In genomic region chr22:22181515-22181959, GRCh38 we compare ENCODE assay signal across 25 cellular contexts.
A peak's percentile ranks its signal among the peaks of the same experiment; 100 is the strongest.
DNase-seq lines count a peak whose midpoint lies in the region; ATAC-seq, FAIRE-seq and TF ChIP-seq lines count a peak whose summit lies in the region.
"Had no signal": no experiment of that assay in that cellular context is flagged by ENCODE, and none has a peak within 500 bp of the region (broad histone marks: within the 10 kb centered on the region; RNA-seq: fewer than 3 reads in every experiment).

No MANE protein-coding gene starts in this region.

- H3K36me3 ChIP-seq in hepatocyte (replicated peaks; ENCODE audit: insufficient read depth, low read depth) (no peaks in the 10 kb centered on the region), mucosa of descending colon (ENCODE audit: low read depth) (no peaks in the 10 kb centered on the region)

- no peaks in the 10 kb centered on the region for H3K9me3 Mint-ChIP-seq in immature natural killer cell
- H3K9me3 Mint-ChIP-seq: activated CD4-positive, alpha-beta T cell treated with anti-CD3 and anti-CD28 coated beads, Interleukin-2, amount 10 ng/mL, durations not matched to agents 7 days and 5 days; activated T-cell treated with anti-CD3 and anti-CD28 coated beads, Interleukin-2, amount 50 U/mL, for 4 hours; H9; WTC11 had no signal

- H3K9me3 ChIP-seq in A549 (no peaks in the 10 kb centered on the region), hepatocyte (ENCODE audit: low read depth) (no peaks in the 10 kb centered on the region), mucosa of descending colon (no peaks in the 10 kb centered on the region)
- H3K9me3 ChIP-seq: body of pancreas had no signal

- H3K27ac Mint-ChIP-seq in immature natural killer cell, result no peak overlapping the region
- H3K27ac Mint-ChIP-seq: activated CD4-positive, alpha-beta T cell treated with anti-CD3 and anti-CD28 coated beads, Interleukin-2, amount 10 ng/mL, durations not matched to agents 7 days and 5 days; H9; WTC11 had no signal

- H3K27me3 ChIP-seq in hepatocyte, result peaks cover 26% of the 10 kb centered on the region
- H3K27me3 ChIP-seq: body of pancreas had no signal

- TF ChIP-seq RAD21 in A549 (conservative IDR thresholded peaks at IDR 0.05 in 1 of 2, IDR thresholded peaks at IDR 0.05 in 1 of 2), result no peak

- H3K27me3 Mint-ChIP-seq in immature natural killer cell (ENCODE audit: low read depth in 3 of 3), result peaks cover 3 to 16% (median 6%) of the 10 kb centered on the region in 3 donors

- no peaks in the 10 kb centered on the region for H3K36me3 Mint-ChIP-seq in immature natural killer cell
- H3K36me3 Mint-ChIP-seq: WTC11 had no signal

- POLR2A ChIA-PET in A549 (lab: Yijun Ruan, JAX), result no interaction called here

- FAIRE-seq in A549 (lab: Jason Lieb, UNC), result no peak
- FAIRE-seq: small intestine had no signal

- CTCF ChIA-PET in A549 (lab: Yijun Ruan, JAX), result interaction anchor here (1.1 to 2.4 kb wide), 4 partner anchors 10 to 71 kb away, joined by 4 to 7 read pairs (median 6); no protein-coding TSS in a partner anchor

- TF ChIP-seq EP300 in A549 (IDR thresholded peaks at IDR 0.05), result no peak

- H3K79me2 ChIP-seq in hepatocyte, result no peaks in the 10 kb centered on the region

- H3K4me2 ChIP-seq in A549 (peak overlapping the region; percentile 53), hepatocyte (peak overlapping the region; percentile 53)
- H3K4me2 ChIP-seq: KMS-11 had no signal

- H4K20me1 ChIP-seq in hepatocyte (ENCODE audit: insufficient read depth, poor library complexity, severe bottlenecking), result no peaks in the 10 kb centered on the region

- H3K4me1 ChIP-seq in A549 (peaks cover 11% of the 10 kb centered on the region; the same call in 1 of the 3 replicates), hepatocyte (ENCODE audit: insufficient read depth) (peaks cover 4% of the 10 kb centered on the region), mucosa of descending colon (ENCODE audit: low read depth) (no peaks in the 10 kb centered on the region)
- H3K4me1 ChIP-seq: body of pancreas had no signal

- no peak for TF ChIP-seq POLR2A in A549 (IDR thresholded peaks at IDR 0.05; ENCODE audit: low read length)

- H3K4me3 Mint-ChIP-seq in immature natural killer cell, result no peak overlapping the region
- H3K4me3 Mint-ChIP-seq: activated CD4-positive, alpha-beta T cell treated with anti-CD3 and anti-CD28 coated beads, Interleukin-2, amount 10 ng/mL, durations not matched to agents 7 days and 5 days; activated T-cell treated with anti-CD3 and anti-CD28 coated beads, Interleukin-2, amount 50 U/mL, for 4 hours; H9; WTC11 had no signal

- 33% methylated on average over 3 of the region's 3 CpGs for WGBS in A549 (ENCODE audit: missing lambda C conversion rate)
- 52% methylated on average over 3 of the region's 3 CpGs for WGBS in hepatocyte (ENCODE audit: low lambda C conversion rate, missing lambda C conversion rate)

- ATAC-seq in A549, result peak in 1 of 2 experiments; percentile 72; a peak in 3 of 6 replicates
- ATAC-seq in mucosa of descending colon, result peak; percentile 57
- ATAC-seq: activated T-cell treated with anti-CD3 and anti-CD28 coated beads, Interleukin-2, amount 50 U/mL, for 4 hours; body of pancreas; WTC11 had no signal

- intact Hi-C loops in mucosa of descending colon (cut with DNase I, micrococcal nuclease), result no loop called here

- H2AFZ ChIP-seq in hepatocyte, result peak overlapping the region; percentile 29

- TF ChIP-seq CTCF in A549 (IDR thresholded peaks at IDR 0.05), result no peak
- no peak for TF ChIP-seq CTCF in hepatocyte (IDR thresholded peaks at IDR 0.05; ENCODE audit: poor library complexity)
- TF ChIP-seq CTCF in mucosa of descending colon (IDR thresholded peaks at IDR 0.05), result no peak

- peak in 1 of 2 experiments; percentile 18 for DNase-seq in A549 (ENCODE audit: low read depth in 1 of 2, low spot score in 1 of 2)
- DNase-seq in NCI-H146 (lab: John Stamatoyannopoulos, UW), result peak; percentile 20
- peak; percentile 28 for DNase-seq in hepatocyte (ENCODE audit: low spot score)
- no peak for DNase-seq in mucosa of descending colon
- no peak for DNase-seq in anterior cingulate cortex (lab: John Stamatoyannopoulos, UW)
- no peak for DNase-seq in immature natural killer cell
- no peak for DNase-seq in GDM1 (lab: John Stamatoyannopoulos, UW)
- no peak for DNase-seq in iPS-NIHi7 (ENCODE audit: extremely low spot score)
- DNase-seq: activated CD4-positive, alpha-beta T cell treated with anti-CD3 and anti-CD28 coated beads, Interleukin-2, amount 10 ng/mL, durations not matched to agents 7 days and 5 days; activated T-cell treated with anti-CD3 and anti-CD28 coated beads, Interleukin-2, amount 50 U/mL, for 4 hours; body of pancreas; cerebellar nuclear complex; DND-41; H9; mesendoderm; NCI-H1436 treated with DMSO at 0.1 percent for 48 hours; nucleus accumbens; SHP77; small intestine; stimulated activated CD4-positive, alpha-beta T cell treated with anti-CD3 and anti-CD28 coated beads, Interleukin-2, amount 100 ng/mL, for 24 hours; SW 1271; T1000; trophoblast cell had no signal

- H3K27ac ChIP-seq in A549, result peak overlapping the region in 1 of 2 experiments; percentile 43; a peak in 1 of 6 replicates
- H3K27ac ChIP-seq in hepatocyte, result peak overlapping the region; percentile 80
- H3K27ac ChIP-seq: body of pancreas, KMS-11 had no signal

- H3K9me2 ChIP-seq in hepatocyte (replicated peaks; ENCODE audit: insufficient read depth), result no peaks in the 10 kb centered on the region

- H3K4me1 Mint-ChIP-seq in immature natural killer cell, result no peaks in the 10 kb centered on the region
- H3K4me1 Mint-ChIP-seq: activated CD4-positive, alpha-beta T cell treated with anti-CD3 and anti-CD28 coated beads, Interleukin-2, amount 10 ng/mL, durations not matched to agents 7 days and 5 days had no signal

- no peak overlapping the region for H3K4me3 ChIP-seq in A549
- H3K4me3 ChIP-seq in hepatocyte, result no peak overlapping the region
- H3K4me3 ChIP-seq in mucosa of descending colon, result no peak overlapping the region
- H3K4me3 ChIP-seq: body of pancreas had no signal

TF ChIP-seq in A549, 52 proteins besides CTCF, POLR2A, EP300 and RAD21:
- TF ChIP-seq SMC3 (IDR thresholded peaks at IDR 0.05) (no peak), MYC (IDR thresholded peaks at IDR 0.05; ENCODE audit: borderline replicate concordance, low read length) (no peak), FOSB (CRISPR knock-in tag; IDR thresholded peaks at IDR 0.05) (no peak), NFE2L2 (conservative IDR thresholded peaks at IDR 0.05; ENCODE audit: low read length) (no peak), ZC3H11A (IDR thresholded peaks at IDR 0.05) (no peak), PHF8 (IDR thresholded peaks at IDR 0.05; ENCODE audit: borderline replicate concordance, low read depth) (no peak), RCOR1 (IDR thresholded peaks at IDR 0.05; ENCODE audit: low read depth, low read length) (no peak), TP53 (CRISPR knock-in tag; IDR thresholded peaks at IDR 0.05) (no peak), FOXS1 (CRISPR knock-in tag; IDR thresholded peaks at IDR 0.05) (no peak), BHLHE40 (IDR thresholded peaks at IDR 0.05; ENCODE audit: low read depth, low read length) (no peak), MAZ (IDR thresholded peaks at IDR 0.05; ENCODE audit: borderline replicate concordance, low read depth, low read length) (no peak), CHD4 (IDR thresholded peaks at IDR 0.05; ENCODE audit: borderline replicate concordance) (no peak), HES2 (IDR thresholded peaks at IDR 0.05) (no peak), E2F6 (IDR thresholded peaks at IDR 0.05; ENCODE audit: borderline replicate concordance, low read depth) (no peak), RFX5 (IDR thresholded peaks at IDR 0.05) (no peak), KDM1A (IDR thresholded peaks at IDR 0.05; ENCODE audit: low read depth) (no peak)
- TF ChIP-seq, protein P1, sequence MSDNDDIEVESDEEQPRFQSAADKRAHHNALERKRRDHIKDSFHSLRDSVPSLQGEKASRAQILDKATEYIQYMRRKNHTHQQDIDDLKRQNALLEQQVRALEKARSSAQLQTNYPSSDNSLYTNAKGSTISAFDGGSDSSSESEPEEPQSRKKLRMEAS (IDR thresholded peaks at IDR 0.05), result no peak

Comparison
In these comparisons a context has a peak if more than half of its experiments do, and no peak if none do; other contexts are left out.
1. DNase-seq: peak in NCI-H146 (single experiment) and hepatocyte (single experiment); none in mucosa of descending colon (0 of 3), anterior cingulate cortex (0 of 58), immature natural killer cell (0 of 3), GDM1 (single experiment) and iPS-NIHi7 (single experiment).